17 cellular contexts compared by ENCODE assay signal in the genomic region with DNA sequence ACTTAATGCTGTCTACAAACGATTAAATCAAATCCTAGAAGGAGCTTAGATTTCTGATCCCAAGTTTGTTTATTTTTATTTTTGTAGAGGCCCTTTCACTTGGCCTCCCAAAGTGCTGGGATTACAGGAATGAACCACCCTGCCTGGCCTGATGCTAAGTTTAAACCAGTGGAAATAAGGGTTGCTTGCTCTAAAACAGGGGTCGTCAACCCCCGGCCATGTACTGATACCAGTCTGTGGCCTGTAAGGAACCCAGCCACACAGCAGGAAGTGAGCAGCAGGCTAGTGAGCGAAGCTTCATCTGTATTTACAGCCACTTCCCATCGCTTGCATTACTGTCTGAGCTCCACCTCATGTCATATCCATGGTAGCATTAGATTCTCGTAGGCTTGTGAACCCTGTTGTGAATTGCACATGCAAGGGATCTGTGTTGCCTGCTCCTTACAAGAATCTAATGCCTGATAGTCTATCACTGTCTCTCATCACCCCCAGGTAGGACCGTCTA. TPM values are rescaled to one million over a fixed set of nuclear protein-coding genes. Genes with fewer than 3 reads are reported as not detected.
A peak's percentile ranks its signal among the peaks of the same experiment; 100 is the strongest.
DNase-seq lines count a peak whose midpoint lies in the region; ATAC-seq and TF ChIP-seq lines count a peak whose summit lies in the region.
"Had no signal": no experiment of that assay in that cellular context is flagged by ENCODE, and none has a peak within 500 bp of the region (broad histone marks: within the 10 kb centered on the region; RNA-seq: fewer than 3 reads in every experiment).

No MANE protein-coding gene starts in this region.

- no peaks in the 10 kb centered on the region for H3K27me3 Mint-ChIP-seq in activated CD8-positive, alpha-beta memory T cell treated with anti-CD3 and anti-CD28 coated beads, Interleukin-2, amount 10 ng/mL, durations not matched to agents 7 days and 5 days
- no peaks in the 10 kb centered on the region for H3K27me3 Mint-ChIP-seq in T-cell

- peaks cover 17% of the 10 kb centered on the region for H3K36me3 Mint-ChIP-seq in activated CD8-positive, alpha-beta memory T cell treated with anti-CD3 and anti-CD28 coated beads, Interleukin-2, amount 10 ng/mL, durations not matched to agents 7 days and 5 days
- H3K36me3 Mint-ChIP-seq in T-cell, result peaks cover 19% of the 10 kb centered on the region

- peaks cover 21% of the 10 kb centered on the region for H3K4me1 ChIP-seq in mucosa of descending colon (ENCODE audit: low read depth)
- H3K4me1 ChIP-seq: BLaER1 had no signal

- peak overlapping the region; percentile 73 for H3K27ac Mint-ChIP-seq in activated CD8-positive, alpha-beta memory T cell treated with anti-CD3 and anti-CD28 coated beads, Interleukin-2, amount 10 ng/mL, durations not matched to agents 7 days and 5 days
- H3K27ac Mint-ChIP-seq in T-cell, result peak overlapping the region; percentile 66 to 72

- H3K27me3 ChIP-seq in brain microvascular endothelial cell (replicated peaks), result no peaks in the 10 kb centered on the region
- H3K27me3 ChIP-seq: BLaER1 had no signal

- H3K4me3 Mint-ChIP-seq in activated CD8-positive, alpha-beta memory T cell treated with anti-CD3 and anti-CD28 coated beads, Interleukin-2, amount 10 ng/mL, durations not matched to agents 7 days and 5 days, result no peak overlapping the region
- H3K4me3 Mint-ChIP-seq in T-cell, result no peak overlapping the region

- H3K9me3 ChIP-seq in mucosa of descending colon, result no peaks in the 10 kb centered on the region
- H3K9me3 ChIP-seq: BLaER1 had no signal

- peak; percentile 43 for DNase-seq in activated CD8-positive, alpha-beta memory T cell treated with anti-CD3 and anti-CD28 coated beads, Interleukin-2, amount 10 ng/mL, durations not matched to agents 7 days and 5 days
- DNase-seq in activated CD8-positive, alpha-beta memory T cell treated with anti-CD3 and anti-CD28 coated beads for 24 hours, result no peak
- DNase-seq in T-cell, result no peak
- peak; percentile 33 to 63 for DNase-seq in dermis microvascular lymphatic vessel endothelial cell (ENCODE audit: low read depth in 2 of 2)
- DNase-seq in mucosa of descending colon, result no peak
- no peak for DNase-seq in NCI-H748 (lab: John Stamatoyannopoulos, UW; ENCODE audit: unreplicated experiment)
- no peak for DNase-seq in brain microvascular endothelial cell
- DNase-seq: H7, Karpas-422, NCI-H1105, NCI-H187, NCI-H2171, NCI-H446 treated with DMSO at 0.1 percent for 48 hours, NCI-H774 had no signal

- intact Hi-C loops in mucosa of descending colon (cut with DNase I, micrococcal nuclease), result loop anchor here (2.0 to 10.0 kb wide), 2 partner anchors 324 kb away; no protein-coding TSS in a partner anchor

- H3K27ac ChIP-seq in brain microvascular endothelial cell, result no peak overlapping the region
- H3K27ac ChIP-seq: 22Rv1, BLaER1 had no signal

- no peak for TF ChIP-seq CTCF in mucosa of descending colon (IDR thresholded peaks at IDR 0.05)
- no peak for TF ChIP-seq CTCF in brain microvascular endothelial cell (IDR thresholded peaks at IDR 0.05; ENCODE audit: low read depth, low read length, missing control alignments)

- ATAC-seq in activated CD8-positive, alpha-beta memory T cell treated with anti-CD3 and anti-CD28 coated beads, Interleukin-2, amount 10 ng/mL, durations not matched to agents 7 days and 5 days, result peak; percentile 29
- ATAC-seq in T-cell (replicated peaks in 1 of 4) (peak in 2 of 4 experiments; percentile 15 to 19), mucosa of descending colon (peak; percentile 32), HG03196 (IDR thresholded peaks at IDR 0.05; ENCODE audit: unreplicated experiment) (no peak)

- no peaks in the 10 kb centered on the region for H3K9me3 Mint-ChIP-seq in activated CD8-positive, alpha-beta memory T cell treated with anti-CD3 and anti-CD28 coated beads, Interleukin-2, amount 10 ng/mL, durations not matched to agents 7 days and 5 days (ENCODE audit: low read depth)
- H3K9me3 Mint-ChIP-seq in T-cell, result no peaks in the 10 kb centered on the region

- CTCF ChIA-PET in activated CD8-positive, alpha-beta memory T cell treated with anti-CD3 and anti-CD28 coated beads, Interleukin-2, amount 10 ng/mL, durations not matched to agents 7 days and 5 days (lab: Charles Lee), result interaction anchor here (1.2 to 5.3 kb wide), 6 partner anchors 11 to 371 kb away, joined by 3 to 67 read pairs (median 6); partner anchors contain the start of genes PWWP2A and TTC1
- CTCF ChIA-PET in T-cell (lab: Charles Lee), result interaction anchor here (0.6 to 2.9 kb wide), 6 partner anchors 9 to 331 kb away, joined by 3 to 38 read pairs (median 4); partner anchors contain the start of gene TTC1 (in 1 of the 2)

- no peak overlapping the region for H3K4me3 ChIP-seq in mucosa of descending colon
- no peak overlapping the region for H3K4me3 ChIP-seq in brain microvascular endothelial cell (ENCODE audit: low read depth, low read length)
- H3K4me3 ChIP-seq: BLaER1 had no signal

- in situ Hi-C loops in brain microvascular endothelial cell (cut with HindIII; ENCODE audit: low pct_ligation_motif_present, low sequenced_read_pairs), result no loop called here

- POLR2A ChIA-PET in T-cell (lab: Charles Lee), result no interaction called here

- no peaks in the 10 kb centered on the region for H3K36me3 ChIP-seq in mucosa of descending colon (ENCODE audit: low read depth)
- peaks cover 4% of the 10 kb centered on the region for H3K36me3 ChIP-seq in brain microvascular endothelial cell (replicated peaks)

- peaks cover 19% of the 10 kb centered on the region for H3K4me1 Mint-ChIP-seq in activated CD8-positive, alpha-beta memory T cell treated with anti-CD3 and anti-CD28 coated beads, Interleukin-2, amount 10 ng/mL, durations not matched to agents 7 days and 5 days
- peaks cover 31 to 35% (median 35%) of the 10 kb centered on the region in 3 donors for H3K4me1 Mint-ChIP-seq in T-cell

RNA-seq across cellular contexts. Expression of gene TTC1, which starts 11.4 kb away (rescaled TPM):
- 10 to 100 TPM; 39.3 to 54.5 TPM for total RNA-seq in activated CD8-positive, alpha-beta memory T cell treated with anti-CD3 and anti-CD28 coated beads, Interleukin-2, amount 10 ng/mL, durations not matched to agents 7 days and 5 days
- total RNA-seq in T-cell, result 10 to 100 TPM; 25.4 to 43.6 (median 37.3) TPM
- total RNA-seq in dermis microvascular lymphatic vessel endothelial cell, result 36.7 and 38.9 TPM in 2 replicates
- total RNA-seq in mucosa of descending colon, result 10 to 100 TPM; 42.6 to 54.7 (median 46.6) TPM

Comparison
In these comparisons a context has a peak if more than half of its experiments do, and no peak if none do; other contexts are left out.
1. DNase-seq: peak in activated CD8-positive, alpha-beta memory T cell treated with anti-CD3 and anti-CD28 coated beads, Interleukin-2, amount 10 ng/mL, durations not matched to agents 7 days and 5 days (single experiment) and dermis microvascular lymphatic vessel endothelial cell (2 of 2); none in activated CD8-positive, alpha-beta memory T cell treated with anti-CD3 and anti-CD28 coated beads for 24 hours (single experiment), T-cell (0 of 34), mucosa of descending colon (0 of 3), NCI-H748 (single experiment) and brain microvascular endothelial cell (single experiment).